ENCODE assay signal across 17 cellular contexts in the genomic region with DNA sequence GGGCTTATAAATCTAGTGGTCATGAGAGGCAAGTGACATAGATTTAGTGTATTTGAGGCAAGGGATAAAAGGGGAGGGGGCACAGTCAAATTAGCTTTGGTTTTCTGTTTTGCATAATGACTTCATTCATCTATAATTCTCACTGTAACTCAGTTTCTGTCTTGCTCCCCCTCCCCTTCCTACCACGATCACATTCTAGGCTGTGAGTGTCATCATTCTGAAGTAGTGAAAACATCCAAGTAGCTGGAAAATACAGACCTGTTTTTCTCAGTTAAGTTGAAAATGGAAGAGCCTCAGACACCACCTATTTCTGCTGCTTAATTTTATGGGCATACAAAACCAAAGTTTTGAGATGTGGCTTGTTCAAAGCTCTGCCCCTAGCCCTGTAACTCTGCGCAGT. TPM values are rescaled to one million over a fixed set of nuclear protein-coding genes. Genes with fewer than 3 reads are reported as not detected.
DNase-seq lines count a peak whose midpoint lies in the region; ATAC-seq and TF ChIP-seq lines count a peak whose summit lies in the region.
"Had no signal": no experiment of that assay in that cellular context is flagged by ENCODE, and none has a peak within 500 bp of the region (broad histone marks: within the 10 kb centered on the region; RNA-seq: fewer than 3 reads in every experiment).

No MANE protein-coding gene starts in this region.

- no peak overlapping the region for H3K4ac ChIP-seq in mesendoderm (ENCODE audit: low read depth, low read length)

- H4K5ac ChIP-seq in mesendoderm (ENCODE audit: low read length) = no peak overlapping the region

- peak; percentile 34 for DNase-seq in AG10803 (ENCODE audit: low read depth)
- DNase-seq in activated naive CD8-positive, alpha-beta T cell treated with anti-CD3 and anti-CD28 coated beads, Interleukin-2, amount 50 U/mL, for 24 hours = no peak
- peak; percentile 54 for DNase-seq in mesendoderm
- no peak for DNase-seq in SKM-1 (lab: John Stamatoyannopoulos, UW; ENCODE audit: unreplicated experiment)
- DNase-seq: body of pancreas; heart right ventricle; NCI-H187 treated with DMSO at 0.1 percent for 48 hours; NCI-H510A; SIG-M5; stimulated activated naive CD4-positive, alpha-beta T cell treated with Interleukin-2 at 50 U/mL for 16 hours; T1000 had no signal

- peaks cover 4% of the 10 kb centered on the region for H3K9me3 Mint-ChIP-seq in activated naive CD8-positive, alpha-beta T cell treated with anti-CD3 and anti-CD28 coated beads, Interleukin-2, amount 50 U/mL, for 24 hours

- no peak for ATAC-seq in activated naive CD8-positive, alpha-beta T cell treated with anti-CD3 and anti-CD28 coated beads, Interleukin-2, amount 50 U/mL, for 24 hours
- ATAC-seq in SK-N-SH treated with all-trans-retinoic acid at 6 μM for 48 hours (no peak; the same call in 2 of the 3 replicates), GM19328 (IDR thresholded peaks at IDR 0.05; ENCODE audit: unreplicated experiment) (no peak), HG03280 (IDR thresholded peaks at IDR 0.05; ENCODE audit: unreplicated experiment) (no peak)
- ATAC-seq: body of pancreas, heart right ventricle had no signal

- H3K79me1 ChIP-seq in mesendoderm (ENCODE audit: low read length) = peaks cover 4% of the 10 kb centered on the region

- H3K4me3 Mint-ChIP-seq in activated naive CD8-positive, alpha-beta T cell treated with anti-CD3 and anti-CD28 coated beads, Interleukin-2, amount 50 U/mL, for 24 hours = no peak overlapping the region

- H3K27ac Mint-ChIP-seq in activated naive CD8-positive, alpha-beta T cell treated with anti-CD3 and anti-CD28 coated beads, Interleukin-2, amount 50 U/mL, for 24 hours = peak overlapping the region; percentile 47

- H3K27me3 Mint-ChIP-seq in activated naive CD8-positive, alpha-beta T cell treated with anti-CD3 and anti-CD28 coated beads, Interleukin-2, amount 50 U/mL, for 24 hours = no peaks in the 10 kb centered on the region

- H3K56ac ChIP-seq in mesendoderm (ENCODE audit: low read length) = no peak overlapping the region

- no peaks in the 10 kb centered on the region for H3K36me3 ChIP-seq in DOHH2 (ENCODE audit: control insufficient read depth, low read length)
- no peaks in the 10 kb centered on the region for H3K36me3 ChIP-seq in mesendoderm (ENCODE audit: control insufficient read depth, insufficient read depth, low read length)
- H3K36me3 ChIP-seq: esophagus muscularis mucosa, heart right ventricle had no signal

- no peak overlapping the region for H3K27ac ChIP-seq in DOHH2 (ENCODE audit: low read depth, low read length)
- no peak overlapping the region for H3K27ac ChIP-seq in mesendoderm (ENCODE audit: low read depth, low read length)
- H3K27ac ChIP-seq: body of pancreas, esophagus muscularis mucosa, heart right ventricle, parathyroid adenoma had no signal

- no CpG with 5 or more reads among the region's 2 CpGs for WGBS in mesendoderm (ENCODE audit: extremely low coverage, insufficient coverage, low lambda C conversion rate)

- H3K9me2 ChIP-seq in DOHH2 (replicated peaks; ENCODE audit: control insufficient read depth, low read length) = no peaks in the 10 kb centered on the region

- H2AK5ac ChIP-seq in mesendoderm (ENCODE audit: low read length) = no peak overlapping the region

- H2BK5ac ChIP-seq in mesendoderm (ENCODE audit: low read length) = no peak overlapping the region

- no peaks in the 10 kb centered on the region for H3K9me3 ChIP-seq in DOHH2 (ENCODE audit: control insufficient read depth, insufficient read depth, low read length)
- H3K9me3 ChIP-seq: body of pancreas, esophagus muscularis mucosa, heart right ventricle had no signal

- no peak overlapping the region for H3K9ac ChIP-seq in mesendoderm (ENCODE audit: low read length)
- H3K9ac ChIP-seq: parathyroid adenoma had no signal

- no peak overlapping the region for H3K4me3 ChIP-seq in AG10803 (ENCODE audit: low read length)
- H3K4me3 ChIP-seq in DOHH2 (ENCODE audit: low read length) = no peak overlapping the region
- H3K4me3 ChIP-seq in mesendoderm (ENCODE audit: low read length) = no peak overlapping the region
- H3K4me3 ChIP-seq: body of pancreas, esophagus muscularis mucosa, heart right ventricle had no signal

- peak overlapping the region; percentile 81 for H3K4me2 ChIP-seq in DOHH2 (ENCODE audit: low read length)
- H3K4me2 ChIP-seq in mesendoderm (ENCODE audit: low read length) = no peak overlapping the region

- H3K27me3 ChIP-seq in DOHH2 (ENCODE audit: control insufficient read depth, low read length) (no peaks in the 10 kb centered on the region), mesendoderm (ENCODE audit: insufficient read depth, low read length, poor library complexity) (no peaks in the 10 kb centered on the region)
- H3K27me3 ChIP-seq: body of pancreas, esophagus muscularis mucosa, heart right ventricle had no signal

- H3K36me3 Mint-ChIP-seq in activated naive CD8-positive, alpha-beta T cell treated with anti-CD3 and anti-CD28 coated beads, Interleukin-2, amount 50 U/mL, for 24 hours (ENCODE audit: low read depth) = no peaks in the 10 kb centered on the region

- peaks cover 83% of the 10 kb centered on the region for H3K79me2 ChIP-seq in DOHH2 (ENCODE audit: control insufficient read depth, low read length)
- no peaks in the 10 kb centered on the region for H3K79me2 ChIP-seq in mesendoderm (ENCODE audit: control insufficient read depth, insufficient read depth, low read length)

- no peak for TF ChIP-seq CTCF in AG10803 (conservative IDR thresholded peaks at IDR 0.05; ENCODE audit: low read length)
- TF ChIP-seq CTCF in DOHH2 (IDR thresholded peaks at IDR 0.05; ENCODE audit: low read depth, low read length, poor library complexity, severe bottlenecking) = no peak

- peaks cover 80% of the 10 kb centered on the region for H3K4me1 Mint-ChIP-seq in activated naive CD8-positive, alpha-beta T cell treated with anti-CD3 and anti-CD28 coated beads, Interleukin-2, amount 50 U/mL, for 24 hours

- no peak overlapping the region for H4K8ac ChIP-seq in mesendoderm (ENCODE audit: low read depth, low read length)

- no peak overlapping the region for H2BK15ac ChIP-seq in mesendoderm (replicated peaks; ENCODE audit: low read depth)

- peaks cover 21% of the 10 kb centered on the region for H3F3A ChIP-seq in DOHH2 (ENCODE audit: control insufficient read depth, insufficient read depth)

- no peak overlapping the region for H3K18ac ChIP-seq in mesendoderm (ENCODE audit: low read length)

- 0 out of 2 replicates have a peak, but pooled peaks cover 5% of the 10 kb centered on the region for H4K20me1 ChIP-seq in DOHH2 (ENCODE audit: control insufficient read depth, insufficient read depth, low read depth, low read length)

- H2BK120ac ChIP-seq in mesendoderm (ENCODE audit: low read depth, low read length) = no peak overlapping the region

- H3K4me1 ChIP-seq in DOHH2 (ENCODE audit: control insufficient read depth, low read length) = peaks cover 68% of the 10 kb centered on the region
- H3K4me1 ChIP-seq in mesendoderm (ENCODE audit: control insufficient read depth, low read depth, low read length) = no peaks in the 10 kb centered on the region

- no peak overlapping the region for H3K23ac ChIP-seq in mesendoderm (ENCODE audit: low read length)

TF ChIP-seq in SK-N-SH treated with all-trans-retinoic acid at 6 μM for 48 hours, 23 proteins besides CTCF, POLR2A, EP300 and RAD21 (continues in another document):
- TF ChIP-seq ZNF70 (CRISPR knock-in tag; IDR thresholded peaks at IDR 0.05) = no peak
- TF ChIP-seq CSDC2 (CRISPR knock-in tag; IDR thresholded peaks at IDR 0.05) = no peak
- TF ChIP-seq, protein P1, sequence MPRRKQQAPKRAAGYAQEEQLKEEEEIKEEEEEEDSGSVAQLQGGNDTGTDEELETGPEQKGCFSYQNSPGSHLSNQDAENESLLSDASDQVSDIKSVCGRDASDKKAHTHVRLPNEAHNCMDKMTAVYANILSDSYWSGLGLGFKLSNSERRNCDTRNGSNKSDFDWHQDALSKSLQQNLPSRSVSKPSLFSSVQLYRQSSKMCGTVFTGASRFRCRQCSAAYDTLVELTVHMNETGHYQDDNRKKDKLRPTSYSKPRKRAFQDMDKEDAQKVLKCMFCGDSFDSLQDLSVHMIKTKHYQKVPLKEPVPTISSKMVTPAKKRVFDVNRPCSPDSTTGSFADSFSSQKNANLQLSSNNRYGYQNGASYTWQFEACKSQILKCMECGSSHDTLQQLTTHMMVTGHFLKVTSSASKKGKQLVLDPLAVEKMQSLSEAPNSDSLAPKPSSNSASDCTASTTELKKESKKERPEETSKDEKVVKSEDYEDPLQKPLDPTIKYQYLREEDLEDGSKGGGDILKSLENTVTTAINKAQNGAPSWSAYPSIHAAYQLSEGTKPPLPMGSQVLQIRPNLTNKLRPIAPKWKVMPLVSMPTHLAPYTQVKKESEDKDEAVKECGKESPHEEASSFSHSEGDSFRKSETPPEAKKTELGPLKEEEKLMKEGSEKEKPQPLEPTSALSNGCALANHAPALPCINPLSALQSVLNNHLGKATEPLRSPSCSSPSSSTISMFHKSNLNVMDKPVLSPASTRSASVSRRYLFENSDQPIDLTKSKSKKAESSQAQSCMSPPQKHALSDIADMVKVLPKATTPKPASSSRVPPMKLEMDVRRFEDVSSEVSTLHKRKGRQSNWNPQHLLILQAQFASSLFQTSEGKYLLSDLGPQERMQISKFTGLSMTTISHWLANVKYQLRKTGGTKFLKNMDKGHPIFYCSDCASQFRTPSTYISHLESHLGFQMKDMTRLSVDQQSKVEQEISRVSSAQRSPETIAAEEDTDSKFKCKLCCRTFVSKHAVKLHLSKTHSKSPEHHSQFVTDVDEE (CRISPR knock-in tag; IDR thresholded peaks at IDR 0.05) = no peak
- TF ChIP-seq RARB (CRISPR knock-in tag; IDR thresholded peaks at IDR 0.05) = no peak
- no peak for TF ChIP-seq ZNF565 (CRISPR knock-in tag; conservative IDR thresholded peaks at IDR 0.05; ENCODE audit: low read depth)
- no peak for TF ChIP-seq ZNF8 (CRISPR knock-in tag; IDR thresholded peaks at IDR 0.05)
- no peak for TF ChIP-seq TCF4 (CRISPR knock-in tag; IDR thresholded peaks at IDR 0.05; ENCODE audit: borderline replicate concordance)
- TF ChIP-seq, protein P2, sequence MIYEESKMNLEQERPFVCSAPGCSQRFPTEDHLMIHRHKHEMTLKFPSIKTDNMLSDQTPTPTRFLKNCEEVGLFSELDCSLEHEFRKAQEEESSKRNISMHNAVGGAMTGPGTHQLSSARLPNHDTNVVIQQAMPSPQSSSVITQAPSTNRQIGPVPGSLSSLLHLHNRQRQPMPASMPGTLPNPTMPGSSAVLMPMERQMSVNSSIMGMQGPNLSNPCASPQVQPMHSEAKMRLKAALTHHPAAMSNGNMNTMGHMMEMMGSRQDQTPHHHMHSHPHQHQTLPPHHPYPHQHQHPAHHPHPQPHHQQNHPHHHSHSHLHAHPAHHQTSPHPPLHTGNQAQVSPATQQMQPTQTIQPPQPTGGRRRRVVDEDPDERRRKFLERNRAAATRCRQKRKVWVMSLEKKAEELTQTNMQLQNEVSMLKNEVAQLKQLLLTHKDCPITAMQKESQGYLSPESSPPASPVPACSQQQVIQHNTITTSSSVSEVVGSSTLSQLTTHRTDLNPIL (CRISPR knock-in tag; IDR thresholded peaks at IDR 0.05; ENCODE audit: low read depth) = no peak
- TF ChIP-seq ARNTL (CRISPR knock-in tag; IDR thresholded peaks at IDR 0.05; ENCODE audit: borderline replicate concordance, low read depth) = no peak
- no peak for TF ChIP-seq ZFP3 (CRISPR knock-in tag; IDR thresholded peaks at IDR 0.05)

RNA-seq across cellular contexts. Expression of a gene that starts 18.1 kb away (rescaled TPM):
- polyA plus RNA-seq in mesendoderm (2013, experiment 1 of 2) = 18.2 TPM
- polyA plus RNA-seq in mesendoderm (2013, experiment 2 of 2) = 17.0 TPM

Comparison
In these comparisons a context has a peak if more than half of its experiments do, and no peak if none do; other contexts are left out.
1. DNase-seq: peak in AG10803 (single experiment) and mesendoderm (single experiment); none in activated naive CD8-positive, alpha-beta T cell treated with anti-CD3 and anti-CD28 coated beads, Interleukin-2, amount 50 U/mL, for 24 hours (single experiment) and SKM-1 (single experiment).